In the genomic region with DNA sequence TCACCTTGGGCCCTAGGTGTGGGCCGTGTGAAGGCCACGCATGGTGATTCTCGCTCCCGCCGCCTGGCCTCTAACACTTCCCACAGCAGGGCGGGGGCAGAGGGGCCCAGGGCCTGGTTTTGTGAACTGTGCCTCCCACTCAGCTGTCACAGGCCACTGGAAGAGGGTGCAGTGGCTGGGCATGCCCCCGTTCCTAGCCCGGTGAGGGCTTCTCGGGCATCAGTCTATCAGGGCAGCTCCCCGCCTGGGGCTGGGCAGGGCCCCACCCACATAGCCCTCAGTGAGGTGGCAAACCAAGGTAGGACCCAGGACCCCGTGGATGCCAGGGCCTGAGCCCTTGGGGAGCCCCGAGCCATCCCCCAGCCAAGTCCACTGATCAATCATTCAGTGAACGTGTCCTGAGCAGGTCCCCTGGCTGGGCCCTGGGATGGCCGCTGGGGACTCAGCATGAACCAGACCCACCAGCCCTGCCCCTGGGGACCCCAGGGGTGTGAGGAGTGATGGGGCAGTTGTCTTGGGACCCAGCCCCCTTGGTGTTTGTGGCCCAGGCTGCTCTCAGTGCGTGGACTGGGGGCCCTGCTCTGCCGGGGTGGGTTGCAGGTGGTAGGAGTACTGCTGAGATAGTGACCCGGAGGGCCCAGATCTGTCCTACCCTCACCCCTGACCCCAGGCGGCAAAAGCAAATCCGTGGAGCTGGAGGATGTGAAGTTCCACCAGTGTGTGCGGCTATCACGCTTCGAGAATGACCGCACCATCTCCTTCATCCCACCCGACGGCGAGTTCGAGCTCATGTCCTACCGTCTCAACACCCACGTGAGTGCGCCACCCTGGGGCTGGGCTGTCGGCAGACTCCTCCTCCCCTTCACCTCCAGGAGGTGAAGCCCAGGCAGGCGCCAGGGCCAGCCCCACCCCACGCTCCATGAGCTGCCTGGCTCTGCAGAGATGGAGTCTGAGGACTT, we compare ENCODE assay signal across 22 cellular contexts. TPM values are rescaled to one million over a fixed set of nuclear protein-coding genes. Genes with fewer than 3 reads are reported as not detected.
DNase-seq lines count a peak whose midpoint lies in the region; ATAC-seq, FAIRE-seq and TF ChIP-seq lines count a peak whose summit lies in the region.
"Had no signal": no experiment of that assay in that cellular context is flagged by ENCODE, and none has a peak within 500 bp of the region (broad histone marks: within the 10 kb centered on the region; RNA-seq: fewer than 3 reads in every experiment).

No MANE protein-coding gene starts in this region.

- POLR2A ChIA-PET in SK-N-SH (lab: Yijun Ruan, JAX) (no interaction called here), RWPE1 (lab: Yijun Ruan, JAX; ENCODE audit: low non-redundant PET) (no interaction called here)
- POLR2A ChIA-PET in CD4-positive, alpha-beta T cell (lab: Charles Lee): no interaction called here

- no peaks in the 10 kb centered on the region for H3K9me3 ChIP-seq in SK-N-SH
- H3K9me3 ChIP-seq in CD4-positive, alpha-beta T cell (ENCODE audit: control insufficient read depth, low read length): peaks cover 7% of the 10 kb centered on the region

- TF ChIP-seq RAD21 in SK-N-SH (IDR thresholded peaks at IDR 0.05; ENCODE audit: low read length): no peak

- H3K9me2 ChIP-seq in SK-N-SH: no peaks in the 10 kb centered on the region

- CTCF ChIA-PET in SK-N-SH (lab: Yijun Ruan, JAX) (interaction anchor here (0.5 to 1.0 kb wide), 3 partner anchors 8 to 114 kb away, joined by 3 read pairs; no protein-coding TSS in a partner anchor), RWPE1 (lab: Yijun Ruan, JAX) (interaction anchor here (0.7 kb wide), 1 partner anchor 21 kb away, joined by 3 read pairs; no protein-coding TSS in a partner anchor)
- CTCF ChIA-PET in CD4-positive, alpha-beta T cell (lab: Charles Lee): no interaction called here

- DNase-seq in SK-N-SH (peak; percentile 14), RWPE1 (ENCODE audit: low spot score) (no peak), left lobe of liver (ENCODE audit: low spot score) (peak; percentile 45), RCC 7860 (ENCODE audit: low spot score) (no peak), NOMO-1 treated with dmso at 0.1 percent for 144 hours (lab: John Stamatoyannopoulos, UW; ENCODE audit: unreplicated experiment) (no peak), foreskin keratinocyte (no peak)
- DNase-seq in CD4-positive, alpha-beta T cell: peak in 1 of 10 experiments; percentile 25
- DNase-seq: ACHN, C1 segment of cervical spinal cord, DMS79, GM23248, HCEC 1CT, NCI-H1417, NCI-H1694 treated with DMSO at 0.1 percent for 48 hours, NCI-H2081 treated with DMSO at 0.1 percent for 48 hours, NCI-H2171 treated with DMSO at 0.1 percent for 48 hours, NCI-H524 treated with DMSO at 0.1 percent for 48 hours, NCI-H82, Right ventricle myocardium superior had no signal

- H3K4me1 ChIP-seq in SK-N-SH (ENCODE audit: control insufficient read depth in 1 of 2, insufficient read depth in 2 of 2, low read depth in 1 of 2, low read length in 1 of 2) (no peaks in the 10 kb centered on the region), foreskin keratinocyte (no peaks in the 10 kb centered on the region)

- H3K36me3 ChIP-seq in SK-N-SH (replicated peaks in 1 of 2; ENCODE audit: control insufficient read depth in 1 of 2, insufficient read depth in 2 of 2, low read length in 1 of 2): peaks cover 41 to 78% of the 10 kb centered on the region in 2 experiments

- H3K27ac ChIP-seq in SK-N-SH (ENCODE audit: low read depth in 2 of 2, low read length in 1 of 2) (no peak overlapping the region; a peak in 1 of 4 replicates), RWPE1 (peak overlapping the region; percentile 30), foreskin keratinocyte (no peak overlapping the region)
- H3K27ac ChIP-seq in CD4-positive, alpha-beta T cell (ENCODE audit: low read depth, low read length): peak overlapping the region; percentile 18
- H3K27ac ChIP-seq: 22Rv1, GM23248 had no signal

- no peak overlapping the region for H3K4me3 ChIP-seq in SK-N-SH (ENCODE audit: low read depth in 2 of 2, low read length in 1 of 2)
- H3K4me3 ChIP-seq: GM23248 had no signal

- 0 out of 2 replicates have a peak, but pooled peaks cover 3% of the 10 kb centered on the region for H4K20me1 ChIP-seq in SK-N-SH (ENCODE audit: insufficient read depth)

- peaks cover 71% of the 10 kb centered on the region for H3K36me3 Mint-ChIP-seq in CD4-positive, alpha-beta T cell (ENCODE audit: low read depth)

- no peak overlapping the region for H3K27ac Mint-ChIP-seq in CD4-positive, alpha-beta T cell

- H3K27me3 ChIP-seq in SK-N-SH (ENCODE audit: insufficient read depth) (no peaks in the 10 kb centered on the region), foreskin keratinocyte (no peaks in the 10 kb centered on the region)
- H3K27me3 ChIP-seq in CD4-positive, alpha-beta T cell (ENCODE audit: control insufficient read depth, insufficient read depth, low read length): no peaks in the 10 kb centered on the region

- no peak overlapping the region for H3K4me2 ChIP-seq in SK-N-SH

- no peak for ATAC-seq in SK-N-SH treated with all-trans-retinoic acid at 6 μM for 48 hours
- no peak for ATAC-seq in CD4-positive, alpha-beta T cell (ENCODE audit: poor library complexity)
- peak; percentile 5 for ATAC-seq in left lobe of liver
- ATAC-seq in foreskin keratinocyte: no peak

- no peaks in the 10 kb centered on the region for H3K27me3 Mint-ChIP-seq in CD4-positive, alpha-beta T cell

- H3K4me3 Mint-ChIP-seq in CD4-positive, alpha-beta T cell: no peak overlapping the region

- peaks cover 14% of the 10 kb centered on the region; the same call in 1 of the 2 replicates for H3K79me2 ChIP-seq in SK-N-SH (ENCODE audit: insufficient read depth)

- no peaks in the 10 kb centered on the region for H3F3A ChIP-seq in SK-N-SH (replicated peaks; ENCODE audit: insufficient read depth)

- H3K9ac ChIP-seq in SK-N-SH: no peak overlapping the region
- H3K9ac ChIP-seq: GM23248 had no signal

- TF ChIP-seq EP300 in SK-N-SH (IDR thresholded peaks at IDR 0.05; ENCODE audit: borderline replicate concordance in 1 of 2, low read depth in 1 of 2, low read length in 1 of 2): no peak

- no peak overlapping the region for H2AFZ ChIP-seq in SK-N-SH (ENCODE audit: low read depth)
- H2AFZ ChIP-seq: GM23248 had no signal

- no peak for FAIRE-seq in RCC 7860 (lab: Jason Lieb, UNC)
- FAIRE-seq: HTR-8/SVneo had no signal

- H3K9me3 Mint-ChIP-seq in CD4-positive, alpha-beta T cell: no peaks in the 10 kb centered on the region

- intact Hi-C loops in CD4-positive, alpha-beta T cell (cut with DNase I, micrococcal nuclease): no loop called here

- no peak for TF ChIP-seq CTCF in SK-N-SH (IDR thresholded peaks at IDR 0.05)
- no peak for TF ChIP-seq CTCF in CD4-positive, alpha-beta T cell (IDR thresholded peaks at IDR 0.05)
- no peak for TF ChIP-seq CTCF in RWPE1 (conservative IDR thresholded peaks at IDR 0.05; ENCODE audit: low read depth)
- TF ChIP-seq CTCF in foreskin keratinocyte (conservative IDR thresholded peaks at IDR 0.05): no peak

- 82% methylated on average over 14 of the region's 33 CpGs for WGBS in SK-N-SH (ENCODE audit: low lambda C conversion rate)

- H3K4me1 Mint-ChIP-seq in CD4-positive, alpha-beta T cell (ENCODE audit: low read depth): no peaks in the 10 kb centered on the region

TF ChIP-seq in SK-N-SH, 30 proteins besides CTCF, POLR2A, EP300 and RAD21 (continues in another document):
- TF ChIP-seq SMC3 (IDR thresholded peaks at IDR 0.05; ENCODE audit: low read depth, low read length) (no peak), EZH2phosphoT487 (IDR thresholded peaks at IDR 0.05; ENCODE audit: borderline replicate concordance, low read depth) (no peak), TEAD4 (IDR thresholded peaks at IDR 0.05; ENCODE audit: borderline replicate concordance, insufficient read depth) (no peak), YY1 (IDR thresholded peaks at IDR 0.05; ENCODE audit: low read depth) (no peak)

TF ChIP-seq in SK-N-SH treated with all-trans-retinoic acid at 6 μM for 48 hours, 23 proteins besides CTCF, POLR2A, EP300 and RAD21 (continues in another document):
- TF ChIP-seq BACH2 (CRISPR knock-in tag; IDR thresholded peaks at IDR 0.05; ENCODE audit: borderline replicate concordance) (no peak), ZFP30 (CRISPR knock-in tag; IDR thresholded peaks at IDR 0.05) (no peak), ZNF565 (CRISPR knock-in tag; conservative IDR thresholded peaks at IDR 0.05; ENCODE audit: low read depth) (no peak), TCF4 (CRISPR knock-in tag; IDR thresholded peaks at IDR 0.05; ENCODE audit: borderline replicate concordance) (no peak), ISL1 (CRISPR knock-in tag; IDR thresholded peaks at IDR 0.05) (no peak)
- TF ChIP-seq, protein P1, sequence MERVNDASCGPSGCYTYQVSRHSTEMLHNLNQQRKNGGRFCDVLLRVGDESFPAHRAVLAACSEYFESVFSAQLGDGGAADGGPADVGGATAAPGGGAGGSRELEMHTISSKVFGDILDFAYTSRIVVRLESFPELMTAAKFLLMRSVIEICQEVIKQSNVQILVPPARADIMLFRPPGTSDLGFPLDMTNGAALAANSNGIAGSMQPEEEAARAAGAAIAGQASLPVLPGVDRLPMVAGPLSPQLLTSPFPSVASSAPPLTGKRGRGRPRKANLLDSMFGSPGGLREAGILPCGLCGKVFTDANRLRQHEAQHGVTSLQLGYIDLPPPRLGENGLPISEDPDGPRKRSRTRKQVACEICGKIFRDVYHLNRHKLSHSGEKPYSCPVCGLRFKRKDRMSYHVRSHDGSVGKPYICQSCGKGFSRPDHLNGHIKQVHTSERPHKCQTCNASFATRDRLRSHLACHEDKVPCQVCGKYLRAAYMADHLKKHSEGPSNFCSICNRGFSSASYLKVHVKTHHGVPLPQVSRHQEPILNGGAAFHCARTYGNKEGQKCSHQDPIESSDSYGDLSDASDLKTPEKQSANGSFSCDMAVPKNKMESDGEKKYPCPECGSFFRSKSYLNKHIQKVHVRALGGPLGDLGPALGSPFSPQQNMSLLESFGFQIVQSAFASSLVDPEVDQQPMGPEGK (CRISPR knock-in tag; IDR thresholded peaks at IDR 0.05; ENCODE audit: borderline replicate concordance): no peak

RNA-seq across cellular contexts. Expression of gene AP1M1, which starts 29.4 kb away (rescaled TPM):
- polyA plus RNA-seq in SK-N-SH (2012; rRNA removed) (101 and 133 TPM in 2 replicates), foreskin keratinocyte (59.7 and 61.5 TPM in 2 replicates)
- 68.9 and 107 TPM in 2 replicates for polyA plus RNA-seq in SK-N-SH (2012; cell fraction: cytosol; rRNA removed)
- 156 and 167 TPM in 2 replicates for polyA plus RNA-seq in SK-N-SH (2012; cell fraction: nucleus; rRNA removed)
- total RNA-seq in CD4-positive, alpha-beta T cell: 10 to 100 TPM; 52.1 to 58.3 TPM
- total RNA-seq in left lobe of liver (76.5 TPM), foreskin keratinocyte (56.2 and 62.4 TPM in 2 replicates)

RNA-seq across cellular contexts. Expression of gene FAM32A, which starts 41.9 kb away (rescaled TPM):
- polyA plus RNA-seq in SK-N-SH (2012; rRNA removed): 156 and 192 TPM in 2 replicates
- 192 and 201 TPM in 2 replicates for polyA plus RNA-seq in SK-N-SH (2012; cell fraction: cytosol; rRNA removed)
- 107 and 115 TPM in 2 replicates for polyA plus RNA-seq in SK-N-SH (2012; cell fraction: nucleus; rRNA removed)
- 10 to 100 TPM; 44.5 to 50.3 TPM for total RNA-seq in CD4-positive, alpha-beta T cell
- total RNA-seq in left lobe of liver: 32.9 TPM
- total RNA-seq in foreskin keratinocyte: 90.5 and 91.1 TPM in 2 replicates
- 95.4 and 97.8 TPM in 2 replicates for polyA plus RNA-seq in foreskin keratinocyte

RNA-seq across cellular contexts. Expression of gene CIB3, which starts 53.8 kb away (rescaled TPM):
- polyA plus RNA-seq in SK-N-SH (2012; rRNA removed) (not detected in 2 replicates), foreskin keratinocyte (not detected in 2 replicates)
- polyA plus RNA-seq in SK-N-SH (2012; cell fraction: cytosol; rRNA removed): 0.14 TPM in 1 of 2 replicates, not detected in the other
- polyA plus RNA-seq in SK-N-SH (2012; cell fraction: nucleus; rRNA removed): not detected in 2 replicates
- not detected for total RNA-seq in CD4-positive, alpha-beta T cell
- total RNA-seq in left lobe of liver (not detected), foreskin keratinocyte (not detected in 2 replicates)
- total RNA-seq: GM23248, Right ventricle myocardium superior had no signal
- polyA plus RNA-seq: GM23248 had no signal

Comparison
In these comparisons a context has a peak if more than half of its experiments do, and no peak if none do; other contexts are left out.
1. DNase-seq: peak in SK-N-SH (single experiment) and left lobe of liver (single experiment); none in RWPE1 (single experiment), RCC 7860 (single experiment), NOMO-1 treated with dmso at 0.1 percent for 144 hours (single experiment) and foreskin keratinocyte (0 of 2).
2. H3K27ac ChIP-seq: peak in CD4-positive, alpha-beta T cell (single experiment) and RWPE1 (single experiment); none in SK-N-SH (0 of 2) and foreskin keratinocyte (single experiment).